8 cellular contexts compared by ENCODE assay signal in the genomic region with DNA sequence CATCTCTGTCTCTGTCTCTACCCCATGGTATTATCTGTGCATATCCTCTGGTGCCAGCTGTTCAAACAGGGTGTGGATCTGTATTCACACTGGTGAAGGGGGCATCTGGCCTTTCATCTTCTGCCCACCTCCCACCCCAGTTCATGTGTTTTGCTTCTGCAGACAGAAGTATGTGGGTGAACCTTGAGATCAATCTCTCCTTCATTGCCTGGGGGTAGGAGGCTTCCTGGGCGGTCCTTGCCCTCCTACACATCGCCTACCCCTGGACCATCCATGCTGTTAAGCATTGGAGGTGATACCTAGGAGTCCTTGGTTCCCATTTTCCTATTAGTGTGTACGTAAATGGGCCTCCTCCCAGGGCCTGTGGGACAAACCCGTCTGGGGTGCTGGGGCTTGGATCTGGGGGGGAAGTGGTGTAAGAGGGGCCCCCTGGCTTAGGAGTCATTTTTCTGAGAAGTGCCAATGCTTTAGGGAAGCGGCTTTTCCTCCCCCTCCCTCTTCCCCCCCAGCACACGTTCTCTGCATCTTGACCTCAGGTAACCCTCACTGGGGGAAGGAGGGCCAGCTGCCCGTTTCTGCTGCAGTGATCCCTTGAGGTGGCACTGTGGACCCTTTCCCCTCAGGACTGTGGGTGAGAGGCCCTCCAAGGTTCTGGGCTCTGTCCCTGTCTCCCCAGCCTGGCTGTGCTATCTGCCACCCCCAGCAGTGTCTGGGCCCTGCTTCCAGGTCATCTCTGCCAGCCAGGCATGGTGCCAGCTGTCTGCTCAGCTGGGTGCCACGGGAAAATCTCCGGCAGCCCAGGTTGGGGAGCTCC. TPM values are rescaled to one million over a fixed set of nuclear protein-coding genes. Genes with fewer than 3 reads are reported as not detected.
DNase-seq lines count a peak whose midpoint lies in the region; ATAC-seq and TF ChIP-seq lines count a peak whose summit lies in the region.

No MANE protein-coding gene starts in this region.

- H3K27me3 ChIP-seq in HL-60 (ENCODE audit: insufficient read depth, poor library complexity, severe bottlenecking) (no peaks in the 10 kb centered on the region), dorsolateral prefrontal cortex (no peaks in the 10 kb centered on the region), skeletal muscle satellite cell (ENCODE audit: control insufficient read depth, insufficient read depth, low read length) (no peaks in the 10 kb centered on the region)

- TF ChIP-seq CTCF in HL-60 (IDR thresholded peaks at IDR 0.05; ENCODE audit: insufficient read depth, low read length) (no peak), dorsolateral prefrontal cortex (IDR thresholded peaks at IDR 0.05 in 54 of 56, conservative IDR thresholded peaks at IDR 0.05 in 2 of 56; ENCODE audit: low read depth in 1 of 56, partially characterized antibody in 56 of 56) (no peak), Calu3 (IDR thresholded peaks at IDR 0.05; ENCODE audit: unreplicated experiment) (no peak)

- H3K9ac ChIP-seq in skeletal muscle satellite cell (ENCODE audit: low read depth, low read length): no peak overlapping the region

- CTCF ChIA-PET in Calu3 (lab: Charles Lee): interaction anchor here (0.6 to 37.0 kb wide), 5 partner anchors 11 to 54 kb away, joined by 3 to 1520 read pairs (median 5); partner anchors contain the start of genes GJD3 and RARA

- no peak overlapping the region for H3K4me3 ChIP-seq in HL-60 (replicated peaks; ENCODE audit: insufficient read depth, low read length)
- peak overlapping the region in 1 of 59 donors; percentile 10 for H3K4me3 ChIP-seq in dorsolateral prefrontal cortex
- no peak overlapping the region for H3K4me3 ChIP-seq in skeletal muscle satellite cell (ENCODE audit: low read length)

- peaks cover 36% of the 10 kb centered on the region for H3K36me3 Mint-ChIP-seq in Calu3 (ENCODE audit: insufficient read depth, unreplicated experiment)

- no peaks in the 10 kb centered on the region for H3K9me3 Mint-ChIP-seq in Calu3 (ENCODE audit: low read depth, unreplicated experiment)

- intact Hi-C loops in dorsolateral prefrontal cortex (cut with DNase I) (no loop called here), Calu3 (cut with micrococcal nuclease; ENCODE audit: unreplicated experiment) (no loop called here)

- no peak overlapping the region for H3K27ac Mint-ChIP-seq in Calu3 (ENCODE audit: unreplicated experiment)

- H3K4me2 ChIP-seq in skeletal muscle satellite cell (ENCODE audit: low read length): peak overlapping the region; percentile 28

- no peaks in the 10 kb centered on the region for H3K9me3 ChIP-seq in skeletal muscle satellite cell (replicated peaks; ENCODE audit: low read length)

- no peak for ATAC-seq in HG03025 (IDR thresholded peaks at IDR 0.05; ENCODE audit: low FRiP score, unreplicated experiment)

- no peaks in the 10 kb centered on the region for H3K27me3 Mint-ChIP-seq in Calu3 (ENCODE audit: unreplicated experiment)

- H3K4me1 Mint-ChIP-seq in Calu3 (ENCODE audit: low read depth, unreplicated experiment): peaks cover 86% of the 10 kb centered on the region

- H3K4me3 Mint-ChIP-seq in Calu3 (ENCODE audit: low read depth, unreplicated experiment): no peak overlapping the region

- in situ Hi-C loops in ACHN (cut with HindIII; ENCODE audit: low pct_ligation_motif_present, low pct_unique_long_range_greater_than_20kb, low sequenced_read_pairs): no loop called here

- peak overlapping the region; percentile 70 for H3K27ac ChIP-seq in HL-60 (replicated peaks)
- peak overlapping the region in 32 of 59 donors; percentile 2 to 88 (median 64) for H3K27ac ChIP-seq in dorsolateral prefrontal cortex

- peaks cover 11% of the 10 kb centered on the region for H3K36me3 ChIP-seq in skeletal muscle satellite cell (ENCODE audit: insufficient read depth, low read length)

- peak; percentile 83 to 89 for DNase-seq in HL-60 (ENCODE audit: low read depth in 1 of 2, low spot score in 1 of 2)
- peak; percentile 31 for DNase-seq in NCI-H82 treated with DMSO at 0.1 percent for 48 hours (lab: John Stamatoyannopoulos, UW; ENCODE audit: unreplicated experiment)
- DNase-seq in dorsolateral prefrontal cortex: peak in 1 of 10 donors; percentile 63
- no peak for DNase-seq in ACHN
- DNase-seq in hepatic stellate cell (ENCODE audit: low spot score): no peak
- no peak for DNase-seq in Calu3

- peaks cover 82% of the 10 kb centered on the region for H3K4me1 ChIP-seq in skeletal muscle satellite cell (ENCODE audit: control insufficient read depth, insufficient read depth, low read length)

- BruUV-seq in Calu3 (replicated peaks; lab: Mats Ljungman, UMichigan): no TSS peak

RNA-seq across cellular contexts. Expression of gene RARA, which starts 21.2 kb away (rescaled TPM):
- total RNA-seq in dorsolateral prefrontal cortex (10 to 100 TPM; 10.4 to 38.8 (median 22.5) TPM), Calu3 (2022) (150 and 170 TPM in 2 replicates)
- 11.2 and 17.0 TPM in 2 replicates for total RNA-seq in skeletal muscle satellite cell (2012; rRNA removed)

RNA-seq across cellular contexts. Expression of gene GJD3, which starts 34.3 kb away (rescaled TPM):
- total RNA-seq in dorsolateral prefrontal cortex (1 to 10 TPM in 4 of 120 experiments, under 1 TPM in 18, not detected in 98; 0.48 to 1.7 (median 0.75) TPM), Calu3 (2022) (0.44 and 0.71 TPM in 2 replicates)
- total RNA-seq in skeletal muscle satellite cell (2012; rRNA removed): 0.22 and 0.25 TPM in 2 replicates

RNA-seq across cellular contexts. Expression of gene CDC6, which starts 42.5 kb away (rescaled TPM):
- total RNA-seq in dorsolateral prefrontal cortex (10 to 100 TPM in 12 of 120 experiments, 1 to 10 TPM in 108; 1.0 to 12.6 (median 6.7) TPM), Calu3 (2022) (567 and 645 TPM in 2 replicates)
- total RNA-seq in skeletal muscle satellite cell (2012; rRNA removed): 22.1 and 22.6 TPM in 2 replicates

Comparison
In these comparisons a context has a peak if more than half of its experiments do, and no peak if none do; other contexts are left out.
1. DNase-seq: peak in HL-60 (2 of 2) and NCI-H82 treated with DMSO at 0.1 percent for 48 hours (single experiment); none in ACHN (single experiment), hepatic stellate cell (single experiment) and Calu3 (single experiment).
2. RNA of gene CDC6, which starts 42.5 kb away (total RNA-seq): 567 to 645 TPM in Calu3; 1.0 to 12.6 TPM in dorsolateral prefrontal cortex; every median in the first group is over 10 times any median in the second.